Comparison of ENCODE assay signal across 17 cellular contexts in the genomic region with DNA sequence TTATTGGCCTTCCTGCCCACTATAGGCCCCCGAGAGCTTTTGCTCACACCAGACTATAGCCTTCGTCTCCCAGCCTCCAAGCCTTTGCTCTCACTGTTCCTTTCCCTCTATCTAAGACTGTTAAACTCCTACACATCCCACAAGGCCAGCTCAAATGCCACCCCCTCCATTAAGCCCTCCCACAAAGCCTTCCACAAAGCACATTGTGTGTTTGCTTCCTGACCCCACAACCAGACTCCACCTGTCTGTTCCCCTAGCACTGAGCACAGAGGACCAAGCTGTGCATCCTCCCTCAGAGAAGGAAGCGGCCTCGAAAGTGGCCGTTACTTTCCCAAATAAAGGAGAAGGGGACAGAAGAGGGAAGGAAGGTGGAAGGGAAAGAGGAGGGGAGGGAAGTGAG. TPM values are rescaled to one million over a fixed set of nuclear protein-coding genes. Genes with fewer than 3 reads are reported as not detected.
DNase-seq lines count a peak whose midpoint lies in the region; ATAC-seq and TF ChIP-seq lines count a peak whose summit lies in the region.
"Had no signal": no experiment of that assay in that cellular context is flagged by ENCODE, and none has a peak within 500 bp of the region (broad histone marks: within the 10 kb centered on the region; RNA-seq: fewer than 3 reads in every experiment).

No MANE protein-coding gene starts in this region.

- peak overlapping the region in 6 of 8 donors; percentile 23 to 74 (median 59) for H3K4me3 Mint-ChIP-seq in CD4-positive, alpha-beta memory T cell

- H3K9ac ChIP-seq in IMR-90 (ENCODE audit: low read depth, low read length), result no peak overlapping the region

- dilution Hi-C loops in IMR-90 (cut with HindIII; ENCODE audit: low sequenced_read_pairs, unreplicated experiment), result no loop called here

- WGBS in IMR-90 (ENCODE audit: extremely low coverage in 2 of 2, insufficient read length in 1 of 2), 2 experiments, result 100% methylated on average over 1 of the region's 5 CpGs; no CpG with 5 or more reads in 1 of the 2 experiments

- H3K79me1 ChIP-seq in IMR-90 (ENCODE audit: low read depth in 1 of 2, low read length in 2 of 2), result peaks cover 0 to 5% of the 10 kb centered on the region in 2 experiments; a peak in 1 of 4 replicates

- ATAC-seq in IMR-90 (ENCODE audit: low read depth), result no peak
- no peak for ATAC-seq in gastrocnemius medialis
- ATAC-seq in HG02610 (IDR thresholded peaks at IDR 0.05; ENCODE audit: unreplicated experiment), result no peak
- no peak for ATAC-seq in stimulated activated naive CD8-positive, alpha-beta T cell treated with anti-CD3 and anti-CD28 coated beads, Interleukin-15, Interleukin-2, amounts not matched to agents 100 U/mL and 50 U/mL, for 24 hours
- no peak for ATAC-seq in GM21381 (IDR thresholded peaks at IDR 0.05; ENCODE audit: unreplicated experiment)

- peak overlapping the region; percentile 41; the same call in 1 of the 2 replicates for H3K4ac ChIP-seq in IMR-90 (ENCODE audit: low read depth, low read length)

- peak overlapping the region; percentile 77; the same call in 1 of the 2 replicates for H2AK5ac ChIP-seq in IMR-90 (ENCODE audit: low read depth, low read length)

- no peak overlapping the region for H3K23ac ChIP-seq in IMR-90 (ENCODE audit: low read depth, low read length)

- H2BK20ac ChIP-seq in IMR-90 (ENCODE audit: low read depth, low read length), result no peak overlapping the region

- peaks cover 15% of the 10 kb centered on the region for H3K9me1 ChIP-seq in IMR-90 (ENCODE audit: insufficient read depth, low read length)

- peaks cover 0 to 8% (median 3%) of the 10 kb centered on the region in 4 donors for H3K4me1 Mint-ChIP-seq in CD4-positive, alpha-beta memory T cell

- no peak overlapping the region for H3K18ac ChIP-seq in IMR-90 (ENCODE audit: low read depth, low read length)

- H3K27ac ChIP-seq in CD4-positive, alpha-beta memory T cell (ENCODE audit: low read depth, low read length), result no peak overlapping the region
- H3K27ac ChIP-seq in IMR-90 (ENCODE audit: insufficient read depth, low read length) (no peak overlapping the region), gastrocnemius medialis (peak overlapping the region; percentile 9 to 83 (median 56))
- H3K27ac ChIP-seq: HL-60 had no signal

- H4K8ac ChIP-seq in IMR-90 (ENCODE audit: low read depth in 2 of 2, low read length in 2 of 2), result no peak overlapping the region

- no peak overlapping the region for H2BK5ac ChIP-seq in IMR-90 (ENCODE audit: low read depth, low read length, poor library complexity, severe bottlenecking)

- intact Hi-C loops in CD4-positive, alpha-beta memory T cell (cut with micrococcal nuclease), result no loop called here
- intact Hi-C loops in IMR-90 (cut with micrococcal nuclease), result no loop called here
- intact Hi-C loops in gastrocnemius medialis (cut with DNase I; ENCODE audit: low total_unique reads), result loop anchor here (5.0 to 10.0 kb wide), 2 partner anchors 146 to 978 kb away; no protein-coding TSS in a partner anchor

- H3K4me2 ChIP-seq in IMR-90 (ENCODE audit: low read depth, low read length), result no peak overlapping the region

- no peaks in the 10 kb centered on the region for H3K4me1 ChIP-seq in CD4-positive, alpha-beta memory T cell (ENCODE audit: insufficient read depth, low read length)
- H3K4me1 ChIP-seq in IMR-90 (ENCODE audit: control insufficient read depth, insufficient read depth, low read length), result peaks cover 22% of the 10 kb centered on the region
- peaks cover 31 to 36% of the 10 kb centered on the region in 2 donors for H3K4me1 ChIP-seq in gastrocnemius medialis

- peaks cover 0 to 3% of the 10 kb centered on the region in 2 donors for H3K36me3 Mint-ChIP-seq in CD4-positive, alpha-beta memory T cell

- no peak overlapping the region for H2BK15ac ChIP-seq in IMR-90 (ENCODE audit: low read depth, low read length)

- no TSS peak for BruUV-seq in IMR-90 (replicated peaks; lab: Mats Ljungman, UMichigan)

- no peak overlapping the region for H4K5ac ChIP-seq in IMR-90 (ENCODE audit: low read depth, low read length)

- no peak overlapping the region for H4K91ac ChIP-seq in IMR-90 (ENCODE audit: insufficient read depth, low read depth, low read length)

- TF ChIP-seq CTCF in IMR-90 (conservative IDR thresholded peaks at IDR 0.05; ENCODE audit: low read depth, low read length) (no peak), fibroblast of pulmonary artery (IDR thresholded peaks at IDR 0.05; ENCODE audit: low read length, missing control alignments) (no peak), gastrocnemius medialis (IDR thresholded peaks at IDR 0.05 in 4 of 5, conservative IDR thresholded peaks at IDR 0.05 in 1 of 5) (no peak)

- no peak overlapping the region for H3K4me3 ChIP-seq in CD4-positive, alpha-beta memory T cell (ENCODE audit: low read length in 2 of 2)
- H3K4me3 ChIP-seq in IMR-90 (ENCODE audit: insufficient read depth, low read depth, low read length), result no peak overlapping the region
- H3K4me3 ChIP-seq in fibroblast of pulmonary artery (replicated peaks; ENCODE audit: low read depth, low read length), result no peak overlapping the region
- no peak overlapping the region for H3K4me3 ChIP-seq in gastrocnemius medialis
- H3K4me3 ChIP-seq in H7 (ENCODE audit: insufficient read depth, low read depth, low read length), result no peak overlapping the region

- in situ Hi-C loops in IMR-90 (cut with MboI; ENCODE audit: low sequenced_read_pairs) (no loop called here), gastrocnemius medialis (cut with MboI; ENCODE audit: low sequenced_read_pairs in 4 of 4) (loop anchor here in 2 of 4 donors (5.0 to 25.0 kb wide), 3 partner anchors 41 to 171 kb away; partner anchors contain the start of gene HPS1 (in 1 of the 2))

- no peaks in the 10 kb centered on the region for H3K9me3 ChIP-seq in CD4-positive, alpha-beta memory T cell (ENCODE audit: control insufficient read depth in 1 of 2, low read length in 2 of 2)
- H3K9me3 ChIP-seq in IMR-90 (ENCODE audit: control insufficient read depth, insufficient read depth, low read length) (no peaks in the 10 kb centered on the region), gastrocnemius medialis (no peaks in the 10 kb centered on the region)

- no peaks in the 10 kb centered on the region; the same call in 1 of the 2 replicates for H4K20me1 ChIP-seq in IMR-90 (ENCODE audit: insufficient read depth, low read length)

- CTCF ChIA-PET in CD4-positive, alpha-beta memory T cell (lab: Charles Lee; ENCODE audit: partially characterized antibody), result no interaction called here
- CTCF ChIA-PET in IMR-90 (lab: Yijun Ruan, JAX), result interaction anchor here (0.6 to 1.4 kb wide), 2 partner anchors 31 to 43 kb away, joined by 4 to 5 read pairs; no protein-coding TSS in a partner anchor

- no peak overlapping the region for H2BK120ac ChIP-seq in IMR-90 (ENCODE audit: low read depth, low read length)

- no peaks in the 10 kb centered on the region for H3K36me3 ChIP-seq in CD4-positive, alpha-beta memory T cell (ENCODE audit: insufficient read depth, low read length)
- H3K36me3 ChIP-seq in IMR-90 (ENCODE audit: control insufficient read depth, insufficient read depth, low read length) (no peaks in the 10 kb centered on the region), gastrocnemius medialis (no peaks in the 10 kb centered on the region), H7 (replicated peaks; ENCODE audit: control insufficient read depth, insufficient read depth, low read length) (no peaks in the 10 kb centered on the region)

- no peak for TF ChIP-seq RAD21 in IMR-90 (IDR thresholded peaks at IDR 0.05; ENCODE audit: low read length)

- H3K14ac ChIP-seq in IMR-90 (replicated peaks; ENCODE audit: low read depth, low read length), result no peak overlapping the region

- POLR2A ChIA-PET in CD4-positive, alpha-beta memory T cell (lab: Charles Lee; ENCODE audit: partially characterized antibody), result no interaction called here
- POLR2A ChIA-PET in IMR-90 (lab: Charles Lee; ENCODE audit: unreplicated experiment), result no interaction called here

- H3K27me3 Mint-ChIP-seq in CD4-positive, alpha-beta memory T cell, result peaks cover 32 to 35% of the 10 kb centered on the region in 2 donors

- H3K27ac Mint-ChIP-seq in CD4-positive, alpha-beta memory T cell, result peak overlapping the region in 1 of 7 donors; percentile 87

- TF ChIP-seq POLR2A in IMR-90 (IDR thresholded peaks at IDR 0.05; ENCODE audit: low read depth, low read length) (no peak), gastrocnemius medialis (IDR thresholded peaks at IDR 0.05) (no peak)

- no peak overlapping the region for H3K56ac ChIP-seq in IMR-90 (ENCODE audit: extremely low read depth, insufficient read depth, low read length)

- H3K9me3 Mint-ChIP-seq in CD4-positive, alpha-beta memory T cell, result peaks cover 0 to 1% (median 0%) of the 10 kb centered on the region in 8 donors

- DNase-seq in CD4-positive, alpha-beta memory T cell, result no peak
- DNase-seq in IMR-90 (no peak), fibroblast of pulmonary artery (ENCODE audit: low read depth) (peak; percentile 11), gastrocnemius medialis (no peak), H7 (no peak)
- DNase-seq in stimulated activated naive CD8-positive, alpha-beta T cell treated with anti-CD3 and anti-CD28 coated beads, Interleukin-15, Interleukin-2, amounts not matched to agents 100 U/mL and 50 U/mL, for 24 hours, result no peak
- DNase-seq: activated CD4-positive, alpha-beta T cell treated with anti-CD3 and anti-CD28 coated beads, Interleukin-2, amount 50 U/mL, for 48 hours; activated effector memory CD4-positive, alpha-beta T cell treated with anti-CD3 and anti-CD28 coated beads, Interleukin-2, amount 50 U/mL, for 16 hours; midbrain; NCI-H2171; stimulated activated CD4-positive, alpha-beta T cell treated with anti-CD3 and anti-CD28 coated beads, Interleukin-4, amount 100 ng/mL, for 24 hours; stimulated activated naive CD4-positive, alpha-beta T cell treated with Interleukin-2 at 50 U/mL for 16 hours had no signal

- H3K27me3 ChIP-seq in CD4-positive, alpha-beta memory T cell (ENCODE audit: insufficient read depth, low read length), result peaks cover 12% of the 10 kb centered on the region
- H3K27me3 ChIP-seq in IMR-90 (ENCODE audit: control insufficient read depth, insufficient read depth, low read length) (no peaks in the 10 kb centered on the region), gastrocnemius medialis (no peaks in the 10 kb centered on the region), H7 (ENCODE audit: control insufficient read depth, insufficient read depth, low read length) (peaks cover 6% of the 10 kb centered on the region)

- H2AK9ac ChIP-seq in IMR-90 (replicated peaks; ENCODE audit: low read depth, low read length, poor library complexity), result peak overlapping the region; percentile 67

- no peak overlapping the region for H2AFZ ChIP-seq in IMR-90 (replicated peaks; ENCODE audit: low read length, poor library complexity)

RNA-seq across cellular contexts. Expression of gene LOXL4, which starts 1.3 kb away (rescaled TPM):
- total RNA-seq in CD4-positive, alpha-beta memory T cell, result not detected
- polyA plus RNA-seq in CD4-positive, alpha-beta memory T cell, result under 1 TPM in 1 of 2 donors, not detected in 1; 0.10 TPM
- 17.5 and 20.8 TPM in 2 replicates for total RNA-seq in IMR-90 (2012; rRNA removed)
- 24.9 and 26.7 TPM in 2 replicates for polyA plus RNA-seq in IMR-90 (2012; rRNA removed)
- polyA plus RNA-seq in IMR-90 (2012; cell fraction: cytosol; rRNA removed), result 26.8 and 38.4 TPM in 2 replicates
- polyA plus RNA-seq in IMR-90 (2012; cell fraction: nucleus; rRNA removed; ENCODE audit: low replicate concordance), result 30.8 and 37.2 TPM in 2 replicates
- total RNA-seq in gastrocnemius medialis, result 1 to 10 TPM; 1.6 to 6.9 (median 4.7) TPM
- 1.4 and 1.7 TPM in 2 replicates for total RNA-seq in H7 (2014; rRNA removed; shearing (Covaris generic))
- total RNA-seq: OCI-LY7; T-helper 2 cell treated with Interferon-gamma antibody and Interleukin-4, amounts not matched to agents 100 ng/mL and 5 ng/mL, for 36 hours had no signal

Comparison
In these comparisons a context has a peak if more than half of its experiments do, and no peak if none do; other contexts are left out.
1. H3K27ac ChIP-seq: peak in gastrocnemius medialis (4 of 4); none in CD4-positive, alpha-beta memory T cell (single experiment) and IMR-90 (single experiment).